ENCODE assay signal across 32 cellular contexts in the genomic region with DNA sequence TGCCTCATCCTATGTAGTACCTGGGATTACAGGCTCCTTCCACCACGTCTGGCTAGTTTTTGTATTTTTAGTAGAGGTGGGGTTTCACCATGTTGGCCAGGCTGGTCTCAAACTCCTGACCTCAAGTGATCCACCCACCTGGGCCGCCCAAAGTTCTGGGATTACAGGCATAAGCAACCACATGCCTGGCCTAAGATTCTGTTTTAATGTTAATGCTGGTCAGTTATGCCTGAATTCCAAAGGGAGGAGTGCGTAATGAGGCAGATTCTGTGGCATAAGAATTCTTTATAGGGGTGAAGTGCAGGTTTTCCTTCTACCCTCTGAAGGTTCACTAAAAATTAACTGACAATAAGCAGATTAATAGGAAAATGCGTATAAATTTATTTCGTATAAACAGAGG.
"Had no signal": no experiment of that assay in that cellular context is flagged by ENCODE, and none has a peak within 500 bp of the region (broad histone marks: within the 10 kb centered on the region; RNA-seq: fewer than 3 reads in every experiment).

No MANE protein-coding gene starts in this region.

- H3K27me3 Mint-ChIP-seq: activated CD4-positive, alpha-beta memory T cell treated with anti-CD3 and anti-CD28 coated beads, Interleukin-2, amount 10 ng/mL, durations not matched to agents 7 days and 5 days; activated CD4-positive, alpha-beta T cell treated with anti-CD3 and anti-CD28 coated beads, Interleukin-2, amount 10 ng/mL, durations not matched to agents 24 days and 14 days; activated naive CD4-positive, alpha-beta T cell treated with anti-CD3 and anti-CD28 coated beads, Interleukin-2, amount 10 ng/mL, durations not matched to agents 7 days and 5 days; activated T-cell treated with anti-CD3 and anti-CD28 coated beads, Interleukin-2, amount 50 U/mL, for 24 hours; naive thymus-derived CD8-positive, alpha-beta T cell; stimulated activated memory B cell treated with anti-CD40 and anti-IgM and Interleukin-4, amounts not matched to agents 10 μg/mL and 1 μg/mL and 100 μg/mL, for 72 hours had no signal

- H3K27ac ChIP-seq: esophagus muscularis mucosa, foreskin keratinocyte, heart right ventricle, pancreas, prostate gland, sigmoid colon, stomach, suprapubic skin, tibial artery, WERI-Rb-1 had no signal

- H3K4me1 ChIP-seq: esophagus muscularis mucosa, foreskin keratinocyte, heart right ventricle, pancreas, prostate gland, sigmoid colon, stomach, suprapubic skin, tibial artery had no signal

- H3K4me3 ChIP-seq: esophagus muscularis mucosa, heart right ventricle, pancreas, prostate gland, sigmoid colon, stomach, suprapubic skin, tibial artery had no signal

- H3K4me3 Mint-ChIP-seq: activated CD4-positive, alpha-beta memory T cell treated with anti-CD3 and anti-CD28 coated beads, Interleukin-2, amount 10 ng/mL, durations not matched to agents 7 days and 5 days; activated CD4-positive, alpha-beta T cell treated with anti-CD3 and anti-CD28 coated beads, Interleukin-2, amount 10 ng/mL, durations not matched to agents 24 days and 14 days; activated naive CD4-positive, alpha-beta T cell treated with anti-CD3 and anti-CD28 coated beads, Interleukin-2, amount 10 ng/mL, durations not matched to agents 7 days and 5 days; activated T-cell treated with anti-CD3 and anti-CD28 coated beads, Interleukin-2, amount 50 U/mL, for 24 hours; naive thymus-derived CD8-positive, alpha-beta T cell; neural crest cell; stimulated activated memory B cell treated with anti-CD40 and anti-IgM and Interleukin-4, amounts not matched to agents 10 μg/mL and 1 μg/mL and 100 μg/mL, for 72 hours; T-helper 1 cell treated with Interleukin-12 subunit alpha and Interleukin-12 subunit beta and Interleukin-4 antibody, amounts not matched to agents 30 μg/mL and 1 μg/mL, for 36 hours had no signal

- H3K27me3 ChIP-seq: esophagus muscularis mucosa, foreskin keratinocyte, heart right ventricle, pancreas, sigmoid colon, stomach, suprapubic skin, tibial artery had no signal

- DNase-seq: activated CD4-positive, alpha-beta memory T cell treated with anti-CD3 and anti-CD28 coated beads, Interleukin-2, amount 10 ng/mL, durations not matched to agents 7 days and 5 days; activated CD4-positive, alpha-beta T cell treated with anti-CD3 and anti-CD28 coated beads, Interleukin-2, amount 10 ng/mL, durations not matched to agents 24 days and 14 days; activated CD4-positive, CD25-positive, alpha-beta regulatory T cell treated with anti-CD3 and anti-CD28 coated beads, Interleukin-2, amount 50 U/mL, for 72 hours; activated CD8-positive, alpha-beta memory T cell treated with anti-CD3 and anti-CD28 coated beads, Interleukin-2, amount 50 U/mL, for 48 hours; activated gamma-delta T cell; activated naive CD4-positive, alpha-beta T cell treated with anti-CD3 and anti-CD28 coated beads, Interleukin-2, amount 10 ng/mL, durations not matched to agents 7 days and 5 days; activated T-cell treated with anti-CD3 and anti-CD28 coated beads, Interleukin-2, amount 50 U/mL, for 24 hours; amniotic stem cell; central memory CD4-positive, alpha-beta T cell; foreskin keratinocyte; heart right ventricle; left colon; mammary epithelial cell; midbrain; naive thymus-derived CD8-positive, alpha-beta T cell; nucleus accumbens; pancreas; sigmoid colon; small intestine; stimulated activated CD4-positive, alpha-beta T cell treated with anti-CD3 and anti-CD28 coated beads, Interleukin-1b, Interleukin-23, amount 100 ng/mL, for 48 hours; stimulated activated CD4-positive, alpha-beta T cell treated with anti-CD3 and anti-CD28 coated beads, Interleukin-4, amount 100 ng/mL, for 4 hours; stimulated activated CD8-positive, alpha-beta memory T cell treated with anti-CD3 and anti-CD28 coated beads, Interleukin-4, amount 100 ng/mL, for 48 hours; stomach; T-helper 9 cell; tibial artery; WERI-Rb-1 had no signal

- H3K36me3 ChIP-seq: esophagus muscularis mucosa, heart right ventricle, pancreas, prostate gland, sigmoid colon, stomach, suprapubic skin, tibial artery, WERI-Rb-1 had no signal

- H3K36me3 Mint-ChIP-seq: activated naive CD4-positive, alpha-beta T cell treated with anti-CD3 and anti-CD28 coated beads, Interleukin-2, amount 10 ng/mL, durations not matched to agents 7 days and 5 days; naive thymus-derived CD8-positive, alpha-beta T cell; stimulated activated memory B cell treated with anti-CD40 and anti-IgM and Interleukin-4, amounts not matched to agents 10 μg/mL and 1 μg/mL and 100 μg/mL, for 72 hours had no signal

- ATAC-seq: foreskin keratinocyte; heart right ventricle; left colon; naive thymus-derived CD8-positive, alpha-beta T cell; pancreas; stimulated activated memory B cell treated with anti-CD40 and anti-IgM and Interleukin-4, amounts not matched to agents 10 μg/mL and 1 μg/mL and 100 μg/mL, for 72 hours had no signal

- H3K4me1 Mint-ChIP-seq: activated CD4-positive, alpha-beta memory T cell treated with anti-CD3 and anti-CD28 coated beads, Interleukin-2, amount 10 ng/mL, durations not matched to agents 7 days and 5 days; activated CD4-positive, alpha-beta T cell treated with anti-CD3 and anti-CD28 coated beads, Interleukin-2, amount 10 ng/mL, durations not matched to agents 24 days and 14 days; activated naive CD4-positive, alpha-beta T cell treated with anti-CD3 and anti-CD28 coated beads, Interleukin-2, amount 10 ng/mL, durations not matched to agents 7 days and 5 days; naive thymus-derived CD8-positive, alpha-beta T cell; neural crest cell; stimulated activated memory B cell treated with anti-CD40 and anti-IgM and Interleukin-4, amounts not matched to agents 10 μg/mL and 1 μg/mL and 100 μg/mL, for 72 hours had no signal

- H3K9me3 Mint-ChIP-seq: neural crest cell had no signal

- H3K27ac Mint-ChIP-seq: activated CD4-positive, alpha-beta memory T cell treated with anti-CD3 and anti-CD28 coated beads, Interleukin-2, amount 10 ng/mL, durations not matched to agents 7 days and 5 days; activated CD4-positive, alpha-beta T cell treated with anti-CD3 and anti-CD28 coated beads, Interleukin-2, amount 10 ng/mL, durations not matched to agents 24 days and 14 days; activated naive CD4-positive, alpha-beta T cell treated with anti-CD3 and anti-CD28 coated beads, Interleukin-2, amount 10 ng/mL, durations not matched to agents 7 days and 5 days; activated T-cell treated with anti-CD3 and anti-CD28 coated beads, Interleukin-2, amount 50 U/mL, for 24 hours; naive thymus-derived CD8-positive, alpha-beta T cell; stimulated activated memory B cell treated with anti-CD40 and anti-IgM and Interleukin-4, amounts not matched to agents 10 μg/mL and 1 μg/mL and 100 μg/mL, for 72 hours; T-helper 1 cell treated with Interleukin-12 subunit alpha and Interleukin-12 subunit beta and Interleukin-4 antibody, amounts not matched to agents 30 μg/mL and 1 μg/mL, for 36 hours had no signal

- H3K9me3 ChIP-seq: esophagus muscularis mucosa, pancreas, prostate gland, sigmoid colon, suprapubic skin, tibial artery had no signal
